In genomic region chr4:38306482-38307071, GRCh38 we compare ENCODE assay signal across 9 cellular contexts.
A peak's percentile ranks its signal among the peaks of the same experiment; 100 is the strongest.
DNase-seq lines count a peak whose midpoint lies in the region; ATAC-seq and TF ChIP-seq lines count a peak whose summit lies in the region.
"Had no signal": no experiment of that assay in that cellular context is flagged by ENCODE, and none has a peak within 500 bp of the region (broad histone marks: within the 10 kb centered on the region; RNA-seq: fewer than 3 reads in every experiment).

No MANE protein-coding gene starts in this region.

- peak; percentile 42 for ATAC-seq in HG02884 (IDR thresholded peaks at IDR 0.05; ENCODE audit: unreplicated experiment)
- ATAC-seq in stimulated activated naive CD8-positive, alpha-beta T cell treated with anti-CD3 and anti-CD28 coated beads, Interleukin-15, amount 100 ng/mL, for 72 hours: peak; percentile 63

- H3K4me1 Mint-ChIP-seq in activated CD4-positive, alpha-beta T cell treated with anti-CD3 and anti-CD28 coated beads, Interleukin-2, amount 10 ng/mL, durations not matched to agents 7 days and 5 days: peaks cover 57% of the 10 kb centered on the region
- peaks cover 62% of the 10 kb centered on the region for H3K4me1 Mint-ChIP-seq in stimulated activated naive CD8-positive, alpha-beta T cell treated with anti-CD3 and anti-CD28 coated beads, Interleukin-15, amount 100 ng/mL, for 72 hours
- no peaks in the 10 kb centered on the region for H3K4me1 Mint-ChIP-seq in glutamatergic neuron (ENCODE audit: low read depth, unreplicated experiment)

- H3K27ac Mint-ChIP-seq in activated CD4-positive, alpha-beta T cell treated with anti-CD3 and anti-CD28 coated beads, Interleukin-2, amount 10 ng/mL, durations not matched to agents 7 days and 5 days: peak overlapping the region; percentile 84
- peak overlapping the region; percentile 42 to 93 for H3K27ac Mint-ChIP-seq in stimulated activated naive CD8-positive, alpha-beta T cell treated with anti-CD3 and anti-CD28 coated beads, Interleukin-15, amount 100 ng/mL, for 72 hours
- H3K27ac Mint-ChIP-seq in glutamatergic neuron (ENCODE audit: unreplicated experiment): no peak overlapping the region

- POLR2A ChIA-PET in activated CD4-positive, alpha-beta T cell treated with anti-CD3 and anti-CD28 coated beads, Interleukin-2, amount 10 ng/mL, durations not matched to agents 7 days and 5 days (lab: Charles Lee): interaction anchor here (0.5 to 0.6 kb wide), 3 partner anchors 128 to 419 kb away, joined by 3 to 8 read pairs (median 3); no protein-coding TSS in a partner anchor

- peaks cover 21% of the 10 kb centered on the region for H3K9me3 Mint-ChIP-seq in activated CD4-positive, alpha-beta T cell treated with anti-CD3 and anti-CD28 coated beads, Interleukin-2, amount 10 ng/mL, durations not matched to agents 7 days and 5 days
- peaks cover 14 to 20% of the 10 kb centered on the region in 2 donors for H3K9me3 Mint-ChIP-seq in stimulated activated naive CD8-positive, alpha-beta T cell treated with anti-CD3 and anti-CD28 coated beads, Interleukin-15, amount 100 ng/mL, for 72 hours
- H3K9me3 Mint-ChIP-seq in glutamatergic neuron (ENCODE audit: unreplicated experiment): no peaks in the 10 kb centered on the region

- peaks cover 14% of the 10 kb centered on the region for H3K36me3 Mint-ChIP-seq in activated CD4-positive, alpha-beta T cell treated with anti-CD3 and anti-CD28 coated beads, Interleukin-2, amount 10 ng/mL, durations not matched to agents 7 days and 5 days (ENCODE audit: low read depth)
- H3K36me3 Mint-ChIP-seq in glutamatergic neuron (ENCODE audit: unreplicated experiment): no peaks in the 10 kb centered on the region

- TF ChIP-seq CTCF in glutamatergic neuron (IDR thresholded peaks at IDR 0.05; ENCODE audit: partially characterized antibody, unreplicated experiment): no peak

- peaks cover 5% of the 10 kb centered on the region for H3K27me3 Mint-ChIP-seq in activated CD4-positive, alpha-beta T cell treated with anti-CD3 and anti-CD28 coated beads, Interleukin-2, amount 10 ng/mL, durations not matched to agents 7 days and 5 days
- H3K27me3 Mint-ChIP-seq in stimulated activated naive CD8-positive, alpha-beta T cell treated with anti-CD3 and anti-CD28 coated beads, Interleukin-15, amount 100 ng/mL, for 72 hours: no peaks in the 10 kb centered on the region
- H3K27me3 Mint-ChIP-seq in glutamatergic neuron (ENCODE audit: unreplicated experiment): peaks cover 2% of the 10 kb centered on the region

- DNase-seq in stimulated activated CD4-positive, alpha-beta T cell treated with anti-CD3 and anti-CD28 coated beads, Interleukin-12 subunit alpha, Interleukin-12 subunit beta, amount 100 ng/mL, for 48 hours (ENCODE audit: low read depth in 2 of 3, low spot score in 1 of 3): peak in 2 of 3 donors; percentile 29 to 47
- DNase-seq in stimulated activated CD4-positive, alpha-beta T cell treated with anti-CD3 and anti-CD28 coated beads, Interleukin-4, amount 100 ng/mL, for 1 hour: no peak
- DNase-seq in activated CD4-positive, alpha-beta T cell treated with anti-CD3 and anti-CD28 coated beads, Interleukin-2, amount 10 ng/mL, durations not matched to agents 7 days and 5 days: peak; percentile 46
- DNase-seq in stimulated activated naive CD8-positive, alpha-beta T cell treated with anti-CD3 and anti-CD28 coated beads, Interleukin-15, amount 100 ng/mL, for 72 hours: peak; percentile 58 to 67
- no peak for DNase-seq in D341Med (ENCODE audit: low spot score)
- DNase-seq in glutamatergic neuron: no peak
- no peak for DNase-seq in NCI-H1694 (lab: John Stamatoyannopoulos, UW)
- DNase-seq: occipital lobe had no signal

- H3K4me3 Mint-ChIP-seq in activated CD4-positive, alpha-beta T cell treated with anti-CD3 and anti-CD28 coated beads, Interleukin-2, amount 10 ng/mL, durations not matched to agents 7 days and 5 days: no peak overlapping the region
- H3K4me3 Mint-ChIP-seq in stimulated activated naive CD8-positive, alpha-beta T cell treated with anti-CD3 and anti-CD28 coated beads, Interleukin-15, amount 100 ng/mL, for 72 hours: peak overlapping the region; percentile 41 to 65
- H3K4me3 Mint-ChIP-seq in glutamatergic neuron (ENCODE audit: unreplicated experiment): no peak overlapping the region

- CTCF ChIA-PET in activated CD4-positive, alpha-beta T cell treated with anti-CD3 and anti-CD28 coated beads, Interleukin-2, amount 10 ng/mL, durations not matched to agents 7 days and 5 days (lab: Charles Lee): interaction anchor here (0.6 to 1.4 kb wide), 4 partner anchors 13 to 425 kb away, joined by 3 to 4 read pairs (median 3); no protein-coding TSS in a partner anchor

Comparison
In these comparisons a context has a peak if more than half of its experiments do, and no peak if none do; other contexts are left out.
1. DNase-seq: peak in stimulated activated CD4-positive, alpha-beta T cell treated with anti-CD3 and anti-CD28 coated beads, Interleukin-12 subunit alpha, Interleukin-12 subunit beta, amount 100 ng/mL, for 48 hours (2 of 3), activated CD4-positive, alpha-beta T cell treated with anti-CD3 and anti-CD28 coated beads, Interleukin-2, amount 10 ng/mL, durations not matched to agents 7 days and 5 days (single experiment) and stimulated activated naive CD8-positive, alpha-beta T cell treated with anti-CD3 and anti-CD28 coated beads, Interleukin-15, amount 100 ng/mL, for 72 hours (2 of 2); none in stimulated activated CD4-positive, alpha-beta T cell treated with anti-CD3 and anti-CD28 coated beads, Interleukin-4, amount 100 ng/mL, for 1 hour (single experiment), D341Med (single experiment), glutamatergic neuron (single experiment) and NCI-H1694 (single experiment).
2. H3K4me3 Mint-ChIP-seq: peak in stimulated activated naive CD8-positive, alpha-beta T cell treated with anti-CD3 and anti-CD28 coated beads, Interleukin-15, amount 100 ng/mL, for 72 hours (2 of 2); none in activated CD4-positive, alpha-beta T cell treated with anti-CD3 and anti-CD28 coated beads, Interleukin-2, amount 10 ng/mL, durations not matched to agents 7 days and 5 days (single experiment) and glutamatergic neuron (single experiment).